Comparison of ENCODE assay signal across 8 cellular contexts in genomic region chr2:23386422-23387220, GRCh38. TPM values are rescaled to one million over a fixed set of nuclear protein-coding genes. Genes with fewer than 3 reads are reported as not detected.
DNase-seq lines count a peak whose midpoint lies in the region; ATAC-seq and TF ChIP-seq lines count a peak whose summit lies in the region.

No MANE protein-coding gene starts in this region.

- peaks cover 12% of the 10 kb centered on the region; the same call in 1 of the 2 replicates for H4K20me1 ChIP-seq in PC-9 (ENCODE audit: insufficient read depth)

- H3K27me3 ChIP-seq in PC-9 (ENCODE audit: insufficient read depth, low read depth) = no peaks in the 10 kb centered on the region
- H3K27me3 ChIP-seq in right lobe of liver = peaks cover 0 to 4% of the 10 kb centered on the region in 2 donors
- peaks cover 25% of the 10 kb centered on the region for H3K27me3 ChIP-seq in suprapubic skin

- H3F3A ChIP-seq in PC-9 (ENCODE audit: insufficient read depth, low read depth) = peaks cover 16% of the 10 kb centered on the region

- H3K9me3 ChIP-seq in PC-9 (ENCODE audit: insufficient read depth, low read depth) (no peaks in the 10 kb centered on the region), right lobe of liver (no peaks in the 10 kb centered on the region), suprapubic skin (no peaks in the 10 kb centered on the region)

- no peaks in the 10 kb centered on the region for H3K9me2 ChIP-seq in PC-9 (ENCODE audit: insufficient read depth)

- TF ChIP-seq CTCF in PC-9 (conservative IDR thresholded peaks at IDR 0.05) (no peak), choroid plexus epithelial cell (conservative IDR thresholded peaks at IDR 0.05; ENCODE audit: low read depth, low read length) (peak; percentile 18), right lobe of liver (IDR thresholded peaks at IDR 0.05) (no peak), suprapubic skin (IDR thresholded peaks at IDR 0.05) (no peak)

- DNase-seq in activated CD4-positive, alpha-beta T cell treated with anti-CD3 and anti-CD28 coated beads for 48 hours = peak; percentile 47
- no peak for DNase-seq in activated CD4-positive, alpha-beta T cell treated with anti-CD3 and anti-CD28 coated beads, Interleukin-2, amount 50 U/mL, for 4 hours
- DNase-seq in PC-9 (peak in 1 of 2 experiments; percentile 15), choroid plexus epithelial cell (ENCODE audit: low read depth) (peak; percentile 25), right lobe of liver (peak in 2 of 3 donors; percentile 46 to 57), suprapubic skin (ENCODE audit: low spot score in 2 of 2) (no peak), AML-193 (lab: John Stamatoyannopoulos, UW) (no peak)

- H3K4me1 ChIP-seq in PC-9 (replicated peaks; ENCODE audit: insufficient read depth) (peaks cover 22% of the 10 kb centered on the region), right lobe of liver (peaks cover 0 to 17% (median 0%) of the 10 kb centered on the region in 4 donors), suprapubic skin (peaks cover 35% of the 10 kb centered on the region)

- peak overlapping the region; percentile 99 for H3K4me2 ChIP-seq in PC-9

- TF ChIP-seq POLR2A in right lobe of liver (IDR thresholded peaks at IDR 0.05) = no peak
- TF ChIP-seq POLR2A in suprapubic skin (IDR thresholded peaks at IDR 0.05) = no peak

- CTCF ChIA-PET in PC-9 (lab: Charles Lee) = no interaction called here

- intact Hi-C loops in PC-9 (cut with micrococcal nuclease; ENCODE audit: unreplicated experiment) (no loop called here), right lobe of liver (cut with DNase I) (no loop called here)

- no peaks in the 10 kb centered on the region for H3K36me3 ChIP-seq in PC-9 (ENCODE audit: low read depth)
- H3K36me3 ChIP-seq in right lobe of liver = no peaks in the 10 kb centered on the region
- no peaks in the 10 kb centered on the region for H3K36me3 ChIP-seq in suprapubic skin

- peak overlapping the region; percentile 87 for H2AFZ ChIP-seq in PC-9

- no peak for TF ChIP-seq EP300 in suprapubic skin (IDR thresholded peaks at IDR 0.05)

- BruUV-seq in PC-9 (replicated peaks; lab: Mats Ljungman, UMichigan) = no TSS peak

- ATAC-seq in right lobe of liver (peak; percentile 23 to 53 (median 40)), GM19452 (IDR thresholded peaks at IDR 0.05; ENCODE audit: unreplicated experiment) (no peak)

- H3K4me3 ChIP-seq in PC-9 = peak overlapping the region; percentile 83
- H3K4me3 ChIP-seq in choroid plexus epithelial cell (ENCODE audit: low read depth, low read length) = peak overlapping the region; percentile 66
- peak overlapping the region; percentile 56 to 64 (median 59) for H3K4me3 ChIP-seq in right lobe of liver
- H3K4me3 ChIP-seq in suprapubic skin = peak overlapping the region; percentile 87

- POLR2A ChIA-PET in PC-9 (lab: Charles Lee; ENCODE audit: unreplicated experiment) = no interaction called here

- H3K79me2 ChIP-seq in PC-9 (ENCODE audit: low read depth) = peaks cover 13% of the 10 kb centered on the region; the same call in 1 of the 2 replicates

- no peak overlapping the region for H3K27ac ChIP-seq in PC-9
- H3K27ac ChIP-seq in right lobe of liver = no peak overlapping the region
- no peak overlapping the region for H3K27ac ChIP-seq in suprapubic skin

- 0% methylated on average over 5 of the region's 86 CpGs for WGBS in right lobe of liver (ENCODE audit: insufficient coverage, low coverage, low lambda C conversion rate, missing lambda C conversion rate)
- under 1% methylated on average over 29 of the region's 86 CpGs for WGBS in suprapubic skin

RNA-seq across cellular contexts. Expression of gene KLHL29, which starts 1.6 kb away (rescaled TPM):
- 3.1 and 3.4 TPM in 2 replicates for total RNA-seq in PC-9 (2021)
- total RNA-seq in right lobe of liver = 10 to 100 TPM in 2 of 6 experiments, 1 to 10 TPM in 4; 1.2 to 10.2 (median 6.4) TPM
- 10 to 100 TPM; 17.1 to 30.8 (median 20.7) TPM for total RNA-seq in suprapubic skin

Comparison
In these comparisons a context has a peak if more than half of its experiments do, and no peak if none do; other contexts are left out.
1. DNase-seq: peak in activated CD4-positive, alpha-beta T cell treated with anti-CD3 and anti-CD28 coated beads for 48 hours (single experiment), choroid plexus epithelial cell (single experiment) and right lobe of liver (2 of 3); none in activated CD4-positive, alpha-beta T cell treated with anti-CD3 and anti-CD28 coated beads, Interleukin-2, amount 50 U/mL, for 4 hours (0 of 2), suprapubic skin (0 of 2) and AML-193 (0 of 2).
2. Peak in every context shown above with its lines, with median percentiles within 50 percentile points of each other: H3K4me3 ChIP-seq.